Comparison of ENCODE assay signal across 1 cellular context in the genomic region with DNA sequence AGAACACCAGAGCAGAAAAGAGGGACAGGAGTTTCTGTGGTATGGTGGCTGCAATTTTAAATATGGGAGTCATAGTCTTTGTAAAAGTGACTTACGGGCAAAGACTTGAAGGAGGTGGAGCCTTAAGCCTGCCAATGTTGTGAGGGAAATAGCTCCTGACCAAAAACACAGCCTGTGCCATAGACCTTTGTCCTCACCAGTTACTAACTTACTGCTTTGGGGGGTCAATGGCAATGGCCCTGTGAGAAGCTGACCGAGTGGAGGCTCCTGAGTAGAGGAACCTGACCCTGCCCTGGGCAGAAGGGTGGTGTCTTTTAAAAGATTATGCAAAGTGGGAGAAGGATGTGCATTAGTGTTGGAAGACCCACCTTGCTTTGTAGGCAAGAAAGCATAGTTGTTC.
TF ChIP-seq lines count a peak whose summit lies in the region.

No MANE protein-coding gene starts in this region.

TF ChIP-seq in liver, 16 proteins besides CTCF, POLR2A, EP300 and RAD21 (continued from another document):
- TF ChIP-seq, protein P1, sequence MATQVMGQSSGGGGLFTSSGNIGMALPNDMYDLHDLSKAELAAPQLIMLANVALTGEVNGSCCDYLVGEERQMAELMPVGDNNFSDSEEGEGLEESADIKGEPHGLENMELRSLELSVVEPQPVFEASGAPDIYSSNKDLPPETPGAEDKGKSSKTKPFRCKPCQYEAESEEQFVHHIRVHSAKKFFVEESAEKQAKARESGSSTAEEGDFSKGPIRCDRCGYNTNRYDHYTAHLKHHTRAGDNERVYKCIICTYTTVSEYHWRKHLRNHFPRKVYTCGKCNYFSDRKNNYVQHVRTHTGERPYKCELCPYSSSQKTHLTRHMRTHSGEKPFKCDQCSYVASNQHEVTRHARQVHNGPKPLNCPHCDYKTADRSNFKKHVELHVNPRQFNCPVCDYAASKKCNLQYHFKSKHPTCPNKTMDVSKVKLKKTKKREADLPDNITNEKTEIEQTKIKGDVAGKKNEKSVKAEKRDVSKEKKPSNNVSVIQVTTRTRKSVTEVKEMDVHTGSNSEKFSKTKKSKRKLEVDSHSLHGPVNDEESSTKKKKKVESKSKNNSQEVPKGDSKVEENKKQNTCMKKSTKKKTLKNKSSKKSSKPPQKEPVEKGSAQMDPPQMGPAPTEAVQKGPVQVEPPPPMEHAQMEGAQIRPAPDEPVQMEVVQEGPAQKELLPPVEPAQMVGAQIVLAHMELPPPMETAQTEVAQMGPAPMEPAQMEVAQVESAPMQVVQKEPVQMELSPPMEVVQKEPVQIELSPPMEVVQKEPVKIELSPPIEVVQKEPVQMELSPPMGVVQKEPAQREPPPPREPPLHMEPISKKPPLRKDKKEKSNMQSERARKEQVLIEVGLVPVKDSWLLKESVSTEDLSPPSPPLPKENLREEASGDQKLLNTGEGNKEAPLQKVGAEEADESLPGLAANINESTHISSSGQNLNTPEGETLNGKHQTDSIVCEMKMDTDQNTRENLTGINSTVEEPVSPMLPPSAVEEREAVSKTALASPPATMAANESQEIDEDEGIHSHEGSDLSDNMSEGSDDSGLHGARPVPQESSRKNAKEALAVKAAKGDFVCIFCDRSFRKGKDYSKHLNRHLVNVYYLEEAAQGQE (IDR thresholded peaks at IDR 0.05), result peak; percentile 42
- TF ChIP-seq YY1 (IDR thresholded peaks at IDR 0.05) (peak; percentile 92), HNF4G (IDR thresholded peaks at IDR 0.05) (peak; percentile 62), RXRA (IDR thresholded peaks at IDR 0.05) (peak; percentile 73 to 83), ATF3 (IDR thresholded peaks at IDR 0.05) (no peak), GABPA (IDR thresholded peaks at IDR 0.05 in 1 of 2, conservative IDR thresholded peaks at IDR 0.05 in 1 of 2) (no peak), SP1 (IDR thresholded peaks at IDR 0.05) (peak; percentile 62), NR2F2 (IDR thresholded peaks at IDR 0.05) (no peak), JUND (IDR thresholded peaks at IDR 0.05) (peak; percentile 26 to 51), HNF4A (conservative IDR thresholded peaks at IDR 0.05) (peak; percentile 89 to 91), TAF1 (conservative IDR thresholded peaks at IDR 0.05) (peak; percentile 69), FOXA1 (IDR thresholded peaks at IDR 0.05) (no peak), FOXA2 (IDR thresholded peaks at IDR 0.05) (no peak), EGR1 (IDR thresholded peaks at IDR 0.05; ENCODE audit: low read depth in 2 of 2) (no peak)
TF ChIP-seq in liver: peak in this region for 9.
